ENCODE assay signal across 11 cellular contexts in genomic region chr11:119307219-119307618, GRCh38. TPM values are rescaled to one million over a fixed set of nuclear protein-coding genes. Genes with fewer than 3 reads are reported as not detected.
DNase-seq lines count a peak whose midpoint lies in the region; ATAC-seq and TF ChIP-seq lines count a peak whose summit lies in the region.
"Had no signal": no experiment of that assay in that cellular context is flagged by ENCODE, and none has a peak within 500 bp of the region (broad histone marks: within the 10 kb centered on the region; RNA-seq: fewer than 3 reads in every experiment).

No MANE protein-coding gene starts in this region.

- no peak overlapping the region for H3K4me3 ChIP-seq in foreskin fibroblast (ENCODE audit: low read depth in 1 of 2, low read length in 2 of 2)
- H3K4me3 ChIP-seq in stomach, result no peak overlapping the region
- H3K4me3 ChIP-seq: MG63, SJSA1 had no signal

- H3K36me3 ChIP-seq in stomach, result peaks cover 14 to 93% (median 72%) of the 10 kb centered on the region in 4 donors

- H3K4me1 Mint-ChIP-seq in activated CD8-positive, alpha-beta memory T cell treated with anti-CD3 and anti-CD28 coated beads, Interleukin-2, amount 10 ng/mL, durations not matched to agents 7 days and 5 days, result peaks cover 16% of the 10 kb centered on the region

- peaks cover 14% of the 10 kb centered on the region for H3K36me3 Mint-ChIP-seq in activated CD8-positive, alpha-beta memory T cell treated with anti-CD3 and anti-CD28 coated beads, Interleukin-2, amount 10 ng/mL, durations not matched to agents 7 days and 5 days

- H3K9me3 Mint-ChIP-seq in activated CD8-positive, alpha-beta memory T cell treated with anti-CD3 and anti-CD28 coated beads, Interleukin-2, amount 10 ng/mL, durations not matched to agents 7 days and 5 days (ENCODE audit: low read depth), result no peaks in the 10 kb centered on the region

- peaks cover 0 to 42% (median 13%) of the 10 kb centered on the region in 4 donors for H3K4me1 ChIP-seq in stomach
- H3K4me1 ChIP-seq: SJSA1 had no signal

- POLR2A ChIA-PET in HEK293T (lab: Yijun Ruan, JAX), result interaction anchor here (1.0 to 2.1 kb wide), 3 partner anchors 9 to 212 kb away, joined by 3 to 11 read pairs (median 3); partner anchors contain the start of gene MCAM

- H3K9me3 ChIP-seq in stomach, result no peaks in the 10 kb centered on the region
- H3K9me3 ChIP-seq: MG63, SJSA1 had no signal

- ATAC-seq in activated CD8-positive, alpha-beta memory T cell treated with anti-CD3 and anti-CD28 coated beads, Interleukin-2, amount 10 ng/mL, durations not matched to agents 7 days and 5 days, result no peak
- no peak for ATAC-seq in GM21717 (IDR thresholded peaks at IDR 0.05; ENCODE audit: unreplicated experiment)

- H3K27me3 ChIP-seq in stomach, result no peaks in the 10 kb centered on the region
- H3K27me3 ChIP-seq: MG63, SJSA1 had no signal

- H3K27me3 Mint-ChIP-seq in activated CD8-positive, alpha-beta memory T cell treated with anti-CD3 and anti-CD28 coated beads, Interleukin-2, amount 10 ng/mL, durations not matched to agents 7 days and 5 days, result no peaks in the 10 kb centered on the region

- CTCF ChIA-PET in activated CD8-positive, alpha-beta memory T cell treated with anti-CD3 and anti-CD28 coated beads, Interleukin-2, amount 10 ng/mL, durations not matched to agents 7 days and 5 days (lab: Charles Lee), result interaction anchor here (0.5 to 4.8 kb wide), 8 partner anchors 10 to 144 kb away, joined by 3 to 33 read pairs (median 4); partner anchors contain the start of genes CBL and MCAM
- CTCF ChIA-PET in HEK293T (lab: Yijun Ruan, JAX), result interaction anchor here (0.7 to 2.1 kb wide), 4 partner anchors 31 to 167 kb away, joined by 3 to 9 read pairs (median 5); partner anchors contain the start of gene NLRX1

- 56 to 96% (median 86%) methylated on average over 1 of the region's 1 CpG for WGBS in stomach, 5 donors

- TF ChIP-seq EP300 in stomach (IDR thresholded peaks at IDR 0.05), result no peak

- in situ Hi-C loops in SK-MEL-5 (cut with HindIII; ENCODE audit: low pct_unique_long_range_greater_than_20kb, low sequenced_read_pairs), result no loop called here

- no peak for TF ChIP-seq POLR2A in stomach (IDR thresholded peaks at IDR 0.05)

- DNase-seq in NCI-H1105 treated with DMSO at 0.1 percent for 48 hours (lab: John Stamatoyannopoulos, UW) (peak; percentile 30), NCI-H1105 (lab: John Stamatoyannopoulos, UW) (no peak), SK-MEL-5 (ENCODE audit: low read depth, low spot score) (peak; percentile 45), foreskin fibroblast (no peak), stomach (no peak), HEK293T (ENCODE audit: extremely low spot score) (no peak)
- DNase-seq in activated CD8-positive, alpha-beta memory T cell treated with anti-CD3 and anti-CD28 coated beads, Interleukin-2, amount 10 ng/mL, durations not matched to agents 7 days and 5 days, result no peak
- DNase-seq: activated gamma-delta T cell treated with Interleukin-2 at 50 U/mL for 16 hours, MG63 had no signal

- intact Hi-C loops in stomach (cut with DNase I; ENCODE audit: low total_unique reads), result no loop called here

- peak; percentile 17 for TF ChIP-seq CTCF in foreskin fibroblast (IDR thresholded peaks at IDR 0.05; ENCODE audit: low read depth, low read length)
- no peak for TF ChIP-seq CTCF in stomach (IDR thresholded peaks at IDR 0.05)

- H3K4me3 Mint-ChIP-seq in activated CD8-positive, alpha-beta memory T cell treated with anti-CD3 and anti-CD28 coated beads, Interleukin-2, amount 10 ng/mL, durations not matched to agents 7 days and 5 days, result no peak overlapping the region

- H3K27ac Mint-ChIP-seq in activated CD8-positive, alpha-beta memory T cell treated with anti-CD3 and anti-CD28 coated beads, Interleukin-2, amount 10 ng/mL, durations not matched to agents 7 days and 5 days, result no peak overlapping the region

- peak overlapping the region in 4 of 5 donors; percentile 48 to 95 (median 74) for H3K27ac ChIP-seq in stomach
- H3K27ac ChIP-seq: SJSA1 had no signal

TF ChIP-seq in HEK293T, 16 proteins besides CTCF, POLR2A, EP300 and RAD21:
- no peak for TF ChIP-seq BHLHE40 (IDR thresholded peaks at IDR 0.05; ENCODE audit: borderline replicate concordance)
- no peak for TF ChIP-seq SP1 (IDR thresholded peaks at IDR 0.05)
- no peak for TF ChIP-seq CTBP1 (IDR thresholded peaks at IDR 0.05; ENCODE audit: borderline replicate concordance)

RNA-seq across cellular contexts. Expression of gene MCAM, which starts 9.7 kb away (rescaled TPM):
- total RNA-seq in SK-MEL-5 (2014; rRNA removed; shearing (Covaris generic)), result 335 and 356 TPM in 2 replicates
- polyA plus RNA-seq in SK-MEL-5 (2015; cell fraction: cytosol; rRNA removed), result 797 and 1,065 TPM in 2 replicates
- polyA plus RNA-seq in SK-MEL-5 (2015; cell fraction: nucleus; rRNA removed), result 130 and 174 TPM in 2 replicates
- 100 to 1,000 TPM in 3 of 5 donors, 10 to 100 TPM in 2; 49.6 to 379 (median 111) TPM for total RNA-seq in stomach
- polyA plus RNA-seq in stomach, result 10 to 100 TPM in 2 of 3 donors, 1 to 10 TPM in 1; 7.3 to 54.8 (median 16.0) TPM
- total RNA-seq in activated CD8-positive, alpha-beta memory T cell treated with anti-CD3 and anti-CD28 coated beads, Interleukin-2, amount 10 ng/mL, durations not matched to agents 7 days and 5 days, result 1 to 10 TPM; 2.5 to 3.9 TPM

RNA-seq across cellular contexts. Expression of gene RNF26, which starts 27.1 kb away (rescaled TPM):
- 3.2 and 3.5 TPM in 2 replicates for total RNA-seq in SK-MEL-5 (2014; rRNA removed; shearing (Covaris generic))
- polyA plus RNA-seq in SK-MEL-5 (2015; cell fraction: cytosol; rRNA removed), result 33.1 and 34.7 TPM in 2 replicates
- 7.7 and 11.7 TPM in 2 replicates for polyA plus RNA-seq in SK-MEL-5 (2015; cell fraction: nucleus; rRNA removed)
- total RNA-seq in stomach, result 10 to 100 TPM in 2 of 5 donors, 1 to 10 TPM in 2, not detected in 1; 1.3 to 45.8 (median 11.7) TPM
- polyA plus RNA-seq in stomach, result 10 to 100 TPM in 2 of 3 donors, 1 to 10 TPM in 1; 7.0 to 14.8 (median 10.3) TPM
- 10 to 100 TPM; 38.7 to 42.1 TPM for total RNA-seq in activated CD8-positive, alpha-beta memory T cell treated with anti-CD3 and anti-CD28 coated beads, Interleukin-2, amount 10 ng/mL, durations not matched to agents 7 days and 5 days

RNA-seq across cellular contexts. Expression of gene C1QTNF5, which starts 33.5 kb away (rescaled TPM):
- not detected in 2 replicates for total RNA-seq in SK-MEL-5 (2014; rRNA removed; shearing (Covaris generic))
- polyA plus RNA-seq in SK-MEL-5 (2015; cell fraction: cytosol; rRNA removed), result not detected in 2 replicates
- polyA plus RNA-seq in SK-MEL-5 (2015; cell fraction: nucleus; rRNA removed), result not detected in 2 replicates
- 100 to 1,000 TPM in 1 of 5 donors, 10 to 100 TPM in 4; 11.4 to 169 (median 17.4) TPM for total RNA-seq in stomach
- 10 to 100 TPM; 12.7 to 30.3 (median 20.6) TPM for polyA plus RNA-seq in stomach
- not detected for total RNA-seq in activated CD8-positive, alpha-beta memory T cell treated with anti-CD3 and anti-CD28 coated beads, Interleukin-2, amount 10 ng/mL, durations not matched to agents 7 days and 5 days

RNA-seq across cellular contexts. Expression of gene MFRP, which starts 39.3 kb away (rescaled TPM):
- total RNA-seq in SK-MEL-5 (2014; rRNA removed; shearing (Covaris generic)), result not detected in 2 replicates
- polyA plus RNA-seq in SK-MEL-5 (2015; cell fraction: cytosol; rRNA removed), result not detected in 2 replicates
- polyA plus RNA-seq in SK-MEL-5 (2015; cell fraction: nucleus; rRNA removed), result not detected in 2 replicates
- total RNA-seq in stomach, result not detected
- not detected for polyA plus RNA-seq in stomach
- total RNA-seq in activated CD8-positive, alpha-beta memory T cell treated with anti-CD3 and anti-CD28 coated beads, Interleukin-2, amount 10 ng/mL, durations not matched to agents 7 days and 5 days, result not detected
- total RNA-seq: SJSA1 had no signal

Comparison
In these comparisons a context has a peak if more than half of its experiments do, and no peak if none do; other contexts are left out.
1. DNase-seq: peak in NCI-H1105 treated with DMSO at 0.1 percent for 48 hours (single experiment) and SK-MEL-5 (single experiment); none in NCI-H1105 (single experiment), foreskin fibroblast (0 of 2), stomach (single experiment), activated CD8-positive, alpha-beta memory T cell treated with anti-CD3 and anti-CD28 coated beads, Interleukin-2, amount 10 ng/mL, durations not matched to agents 7 days and 5 days (single experiment) and HEK293T (single experiment).
2. RNA of gene MCAM, which starts 9.7 kb away (total RNA-seq): 335 to 356 TPM in SK-MEL-5 and 49.6 to 379 TPM in stomach; 2.5 to 3.9 TPM in activated CD8-positive, alpha-beta memory T cell treated with anti-CD3 and anti-CD28 coated beads, Interleukin-2, amount 10 ng/mL, durations not matched to agents 7 days and 5 days; every median in the first group is over 10 times any median in the second.
3. RNA of gene C1QTNF5, which starts 33.5 kb away (total RNA-seq): 11.4 to 169 TPM in stomach; not detected in SK-MEL-5 and not detected in activated CD8-positive, alpha-beta memory T cell treated with anti-CD3 and anti-CD28 coated beads, Interleukin-2, amount 10 ng/mL, durations not matched to agents 7 days and 5 days; every median in the first group is over 10 times any median in the second.